Comparison of ENCODE assay signal across 9 cellular contexts in the genomic region with DNA sequence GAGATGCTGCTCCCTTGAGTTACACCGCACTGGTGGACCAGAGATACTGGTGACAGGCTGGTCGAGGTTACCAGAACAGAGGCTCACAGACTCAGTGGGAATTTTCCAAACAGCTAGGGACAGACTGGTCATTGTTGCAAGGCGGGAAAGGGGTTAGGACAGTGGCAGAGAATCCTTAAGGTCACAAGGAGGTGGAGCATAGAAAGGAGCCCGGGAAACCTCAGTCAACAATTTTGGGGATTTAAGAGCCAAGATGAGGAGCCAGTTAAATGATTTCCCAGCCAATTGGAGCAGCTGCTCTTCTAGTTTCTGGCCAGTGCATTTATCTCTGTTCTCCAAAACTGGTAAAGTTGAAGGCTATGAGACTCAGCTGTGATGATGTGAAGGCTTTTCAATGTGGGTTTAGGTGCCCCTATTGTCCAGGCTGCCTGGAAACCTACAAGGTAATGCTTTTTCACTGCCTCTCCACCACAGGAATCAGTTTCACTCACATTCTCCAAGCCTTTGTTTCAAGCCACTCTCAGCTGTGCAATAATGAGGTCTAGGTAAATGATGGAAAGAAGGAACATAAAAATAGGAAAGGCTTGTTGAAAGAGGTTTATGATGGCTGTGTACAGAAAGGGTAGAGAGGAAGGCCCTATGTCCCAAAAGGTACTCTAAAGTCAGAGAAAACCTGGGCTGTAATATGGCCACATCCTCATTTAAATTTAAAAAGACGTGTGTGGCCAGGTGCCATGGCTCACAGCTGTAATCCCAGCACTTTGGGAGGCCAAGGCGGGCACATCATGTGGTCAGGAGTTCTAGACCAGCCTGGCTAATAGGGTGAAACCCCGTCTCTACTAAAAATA. TPM values are rescaled to one million over a fixed set of nuclear protein-coding genes. Genes with fewer than 3 reads are reported as not detected.
DNase-seq lines count a peak whose midpoint lies in the region; ATAC-seq lines count a peak whose summit lies in the region.
"Had no signal": no experiment of that assay in that cellular context is flagged by ENCODE, and none has a peak within 500 bp of the region (broad histone marks: within the 10 kb centered on the region; RNA-seq: fewer than 3 reads in every experiment).

No MANE protein-coding gene starts in this region.

- no peak for ATAC-seq in stimulated activated naive B cell treated with anti-CD40 and anti-IgM and Interleukin-4, amounts not matched to agents 10 μg/mL and 1 μg/mL and 100 μg/mL, for 72 hours (replicated peaks)
- no peak for ATAC-seq in GM21576 (IDR thresholded peaks at IDR 0.05; ENCODE audit: unreplicated experiment)
- no peak for ATAC-seq in HG02759 (IDR thresholded peaks at IDR 0.05; ENCODE audit: unreplicated experiment)

- no peak overlapping the region for H3K4me3 Mint-ChIP-seq in activated naive CD4-positive, alpha-beta T cell treated with anti-CD3 and anti-CD28 coated beads, Interleukin-2, amount 50 U/mL, for 24 hours
- H3K4me3 Mint-ChIP-seq in stimulated activated naive B cell treated with anti-CD40 and anti-IgM and Interleukin-4, amounts not matched to agents 10 μg/mL and 1 μg/mL and 100 μg/mL, for 72 hours, result no peak overlapping the region
- H3K4me3 Mint-ChIP-seq in activated T-helper 2 cell treated with anti-CD3 and anti-CD28 coated beads, Interferon-gamma antibody, Interleukin-2, Interleukin-4, amounts not matched to agents 10 μg/mL and 5 μg/mL and 100 μg/mL, durations not matched to agents 14 hours and 24 hours and 36 hours (ENCODE audit: low read depth), result no peak overlapping the region

- peaks cover 8% of the 10 kb centered on the region for H3K36me3 Mint-ChIP-seq in activated naive CD4-positive, alpha-beta T cell treated with anti-CD3 and anti-CD28 coated beads, Interleukin-2, amount 50 U/mL, for 24 hours
- H3K36me3 Mint-ChIP-seq in stimulated activated naive B cell treated with anti-CD40 and anti-IgM and Interleukin-4, amounts not matched to agents 10 μg/mL and 1 μg/mL and 100 μg/mL, for 72 hours, result peaks cover 25 to 40% of the 10 kb centered on the region in 2 donors
- H3K36me3 Mint-ChIP-seq in activated T-helper 2 cell treated with anti-CD3 and anti-CD28 coated beads, Interferon-gamma antibody, Interleukin-2, Interleukin-4, amounts not matched to agents 10 μg/mL and 5 μg/mL and 100 μg/mL, durations not matched to agents 14 hours and 24 hours and 36 hours (ENCODE audit: low read depth), result peaks cover 41% of the 10 kb centered on the region

- H3K4me1 Mint-ChIP-seq in activated naive CD4-positive, alpha-beta T cell treated with anti-CD3 and anti-CD28 coated beads, Interleukin-2, amount 50 U/mL, for 24 hours, result peaks cover 22% of the 10 kb centered on the region
- peaks cover 21 to 27% of the 10 kb centered on the region in 2 donors for H3K4me1 Mint-ChIP-seq in stimulated activated naive B cell treated with anti-CD40 and anti-IgM and Interleukin-4, amounts not matched to agents 10 μg/mL and 1 μg/mL and 100 μg/mL, for 72 hours
- peaks cover 18% of the 10 kb centered on the region for H3K4me1 Mint-ChIP-seq in activated T-helper 2 cell treated with anti-CD3 and anti-CD28 coated beads, Interferon-gamma antibody, Interleukin-2, Interleukin-4, amounts not matched to agents 10 μg/mL and 5 μg/mL and 100 μg/mL, durations not matched to agents 14 hours and 24 hours and 36 hours (ENCODE audit: low read depth)

- peak overlapping the region; percentile 71 for H3K27ac Mint-ChIP-seq in activated naive CD4-positive, alpha-beta T cell treated with anti-CD3 and anti-CD28 coated beads, Interleukin-2, amount 50 U/mL, for 24 hours
- H3K27ac Mint-ChIP-seq in stimulated activated naive B cell treated with anti-CD40 and anti-IgM and Interleukin-4, amounts not matched to agents 10 μg/mL and 1 μg/mL and 100 μg/mL, for 72 hours, result peak overlapping the region; percentile 76
- H3K27ac Mint-ChIP-seq in activated T-helper 2 cell treated with anti-CD3 and anti-CD28 coated beads, Interferon-gamma antibody, Interleukin-2, Interleukin-4, amounts not matched to agents 10 μg/mL and 5 μg/mL and 100 μg/mL, durations not matched to agents 14 hours and 24 hours and 36 hours, result no peak overlapping the region

- no peaks in the 10 kb centered on the region for H3K9me3 Mint-ChIP-seq in activated naive CD4-positive, alpha-beta T cell treated with anti-CD3 and anti-CD28 coated beads, Interleukin-2, amount 50 U/mL, for 24 hours
- no peaks in the 10 kb centered on the region for H3K9me3 Mint-ChIP-seq in stimulated activated naive B cell treated with anti-CD40 and anti-IgM and Interleukin-4, amounts not matched to agents 10 μg/mL and 1 μg/mL and 100 μg/mL, for 72 hours
- no peaks in the 10 kb centered on the region for H3K9me3 Mint-ChIP-seq in activated T-helper 2 cell treated with anti-CD3 and anti-CD28 coated beads, Interferon-gamma antibody, Interleukin-2, Interleukin-4, amounts not matched to agents 10 μg/mL and 5 μg/mL and 100 μg/mL, durations not matched to agents 14 hours and 24 hours and 36 hours

- DNase-seq in activated naive CD4-positive, alpha-beta T cell (lab: John Stamatoyannopoulos, UW), result no peak
- peak; percentile 15 for DNase-seq in HuH-7 (ENCODE audit: low spot score)
- peak; percentile 50 for DNase-seq in ecto neural progenitor cell (ENCODE audit: low spot score)
- DNase-seq in stimulated activated naive B cell treated with anti-CD40 and anti-IgM and Interleukin-4, amounts not matched to agents 10 μg/mL and 1 μg/mL and 100 μg/mL, for 72 hours, result no peak
- no peak for DNase-seq in activated T-helper 2 cell treated with anti-CD3 and anti-CD28 coated beads, Interferon-gamma antibody, Interleukin-2, Interleukin-4, amounts not matched to agents 10 μg/mL and 5 μg/mL and 100 μg/mL, durations not matched to agents 14 hours and 24 hours and 36 hours (ENCODE audit: low spot score)
- DNase-seq: uterus had no signal

- no peaks in the 10 kb centered on the region for H3K27me3 Mint-ChIP-seq in activated naive CD4-positive, alpha-beta T cell treated with anti-CD3 and anti-CD28 coated beads, Interleukin-2, amount 50 U/mL, for 24 hours
- peaks cover 0 to 4% of the 10 kb centered on the region in 2 donors for H3K27me3 Mint-ChIP-seq in stimulated activated naive B cell treated with anti-CD40 and anti-IgM and Interleukin-4, amounts not matched to agents 10 μg/mL and 1 μg/mL and 100 μg/mL, for 72 hours
- H3K27me3 Mint-ChIP-seq in activated T-helper 2 cell treated with anti-CD3 and anti-CD28 coated beads, Interferon-gamma antibody, Interleukin-2, Interleukin-4, amounts not matched to agents 10 μg/mL and 5 μg/mL and 100 μg/mL, durations not matched to agents 14 hours and 24 hours and 36 hours (ENCODE audit: low read depth), result peaks cover 2% of the 10 kb centered on the region

- intact Hi-C loops in activated T-helper 2 cell treated with anti-CD3 and anti-CD28 coated beads, Interferon-gamma antibody, Interleukin-2, Interleukin-4, amounts not matched to agents 10 μg/mL and 5 μg/mL and 100 μg/mL, durations not matched to agents 14 hours and 24 hours and 36 hours (cut with micrococcal nuclease), result no loop called here

RNA-seq across cellular contexts. Expression of a gene that starts 7.0 kb away (rescaled TPM):
- total RNA-seq in activated T-helper 2 cell treated with anti-CD3 and anti-CD28 coated beads, Interferon-gamma antibody, Interleukin-2, Interleukin-4, amounts not matched to agents 10 μg/mL and 5 μg/mL and 100 μg/mL, durations not matched to agents 14 hours and 24 hours and 36 hours, result 2.1 and 4.7 TPM in 2 replicates

RNA-seq across cellular contexts. Expression of a gene that starts 36.4 kb away (rescaled TPM):
- 35.1 and 36.2 TPM in 2 replicates for total RNA-seq in activated T-helper 2 cell treated with anti-CD3 and anti-CD28 coated beads, Interferon-gamma antibody, Interleukin-2, Interleukin-4, amounts not matched to agents 10 μg/mL and 5 μg/mL and 100 μg/mL, durations not matched to agents 14 hours and 24 hours and 36 hours

RNA-seq across cellular contexts. Expression of a gene that starts 36.6 kb away (rescaled TPM):
- total RNA-seq in activated T-helper 2 cell treated with anti-CD3 and anti-CD28 coated beads, Interferon-gamma antibody, Interleukin-2, Interleukin-4, amounts not matched to agents 10 μg/mL and 5 μg/mL and 100 μg/mL, durations not matched to agents 14 hours and 24 hours and 36 hours, result 474 and 503 TPM in 2 replicates

RNA-seq across cellular contexts. Expression of a gene that starts 54.6 kb away (rescaled TPM):
- total RNA-seq in activated T-helper 2 cell treated with anti-CD3 and anti-CD28 coated beads, Interferon-gamma antibody, Interleukin-2, Interleukin-4, amounts not matched to agents 10 μg/mL and 5 μg/mL and 100 μg/mL, durations not matched to agents 14 hours and 24 hours and 36 hours, result 0.46 TPM in 1 of 2 replicates, not detected in the other

Comparison
In these comparisons a context has a peak if more than half of its experiments do, and no peak if none do; other contexts are left out.
1. DNase-seq: peak in HuH-7 (single experiment) and ecto neural progenitor cell (single experiment); none in activated naive CD4-positive, alpha-beta T cell (0 of 4), stimulated activated naive B cell treated with anti-CD40 and anti-IgM and Interleukin-4, amounts not matched to agents 10 μg/mL and 1 μg/mL and 100 μg/mL, for 72 hours (single experiment) and activated T-helper 2 cell treated with anti-CD3 and anti-CD28 coated beads, Interferon-gamma antibody, Interleukin-2, Interleukin-4, amounts not matched to agents 10 μg/mL and 5 μg/mL and 100 μg/mL, durations not matched to agents 14 hours and 24 hours and 36 hours (single experiment).